ENCODE assay signal across 8 cellular contexts in genomic region chr12:57242329-57242690, GRCh38. TPM values are rescaled to one million over a fixed set of nuclear protein-coding genes. Genes with fewer than 3 reads are reported as not detected.
DNase-seq lines count a peak whose midpoint lies in the region; ATAC-seq and TF ChIP-seq lines count a peak whose summit lies in the region.

No MANE protein-coding gene starts in this region.

- peaks cover 50 to 54% of the 10 kb centered on the region in 2 donors for H3K27me3 Mint-ChIP-seq in stimulated activated naive B cell treated with anti-CD40 and anti-IgM and Interleukin-4, amounts not matched to agents 10 μg/mL and 1 μg/mL and 100 μg/mL, for 72 hours

- 0% methylated on average over 4 of the region's 18 CpGs for WGBS in SK-N-SH (ENCODE audit: low lambda C conversion rate)

- intact Hi-C loops in left ventricle myocardium superior (cut with micrococcal nuclease), result no loop called here

- DNase-seq in SK-N-SH (peak; percentile 64), left ventricle myocardium superior (peak; percentile 79)
- no peak for DNase-seq in stimulated activated naive B cell treated with anti-CD40 and anti-IgM and Interleukin-4, amounts not matched to agents 10 μg/mL and 1 μg/mL and 100 μg/mL, for 72 hours

- no peaks in the 10 kb centered on the region for H3K79me2 ChIP-seq in SK-N-SH (ENCODE audit: insufficient read depth)
- H3K79me2 ChIP-seq in OCI-LY1 (ENCODE audit: insufficient read depth, low read length), result no peaks in the 10 kb centered on the region

- H3K4me2 ChIP-seq in SK-N-SH, result peak overlapping the region; percentile 96
- H3K4me2 ChIP-seq in OCI-LY1 (ENCODE audit: low read length), result peak overlapping the region; percentile 78

- peaks cover 14% of the 10 kb centered on the region for H3F3A ChIP-seq in SK-N-SH (replicated peaks; ENCODE audit: insufficient read depth)
- H3F3A ChIP-seq in OCI-LY1 (ENCODE audit: insufficient read depth, low read length), result no peaks in the 10 kb centered on the region

- H3K36me3 ChIP-seq in SK-N-SH (replicated peaks in 1 of 2; ENCODE audit: control insufficient read depth in 1 of 2, insufficient read depth in 2 of 2, low read length in 1 of 2) (peaks cover 0 to 3% of the 10 kb centered on the region in 2 experiments), OCI-LY1 (ENCODE audit: insufficient read depth, low read length) (no peaks in the 10 kb centered on the region)

- H3K9me3 ChIP-seq in SK-N-SH (no peaks in the 10 kb centered on the region), OCI-LY1 (ENCODE audit: low read length) (no peaks in the 10 kb centered on the region)

- ATAC-seq in SK-N-SH treated with all-trans-retinoic acid at 6 μM for 48 hours, result no peak
- peak; percentile 43 for ATAC-seq in left ventricle myocardium superior
- no peak for ATAC-seq in stimulated activated naive B cell treated with anti-CD40 and anti-IgM and Interleukin-4, amounts not matched to agents 10 μg/mL and 1 μg/mL and 100 μg/mL, for 72 hours (replicated peaks)
- no peak for ATAC-seq in HG02870 (IDR thresholded peaks at IDR 0.05; ENCODE audit: unreplicated experiment)
- no peak for ATAC-seq in HG03159 (IDR thresholded peaks at IDR 0.05; ENCODE audit: unreplicated experiment)
- no peak for ATAC-seq in GM18502 (IDR thresholded peaks at IDR 0.05; ENCODE audit: poor library complexity, unreplicated experiment)

- no peaks in the 10 kb centered on the region for H3K9me3 Mint-ChIP-seq in stimulated activated naive B cell treated with anti-CD40 and anti-IgM and Interleukin-4, amounts not matched to agents 10 μg/mL and 1 μg/mL and 100 μg/mL, for 72 hours

- TF ChIP-seq EP300 in SK-N-SH (IDR thresholded peaks at IDR 0.05; ENCODE audit: borderline replicate concordance in 1 of 2, low read depth in 1 of 2, low read length in 1 of 2), result no peak

- H3K4me1 Mint-ChIP-seq in stimulated activated naive B cell treated with anti-CD40 and anti-IgM and Interleukin-4, amounts not matched to agents 10 μg/mL and 1 μg/mL and 100 μg/mL, for 72 hours, result peaks cover 49 to 71% of the 10 kb centered on the region in 2 donors

- TF ChIP-seq CTCF in SK-N-SH (IDR thresholded peaks at IDR 0.05) (no peak), OCI-LY1 (IDR thresholded peaks at IDR 0.05; ENCODE audit: low read length) (no peak)

- H3K27ac Mint-ChIP-seq in stimulated activated naive B cell treated with anti-CD40 and anti-IgM and Interleukin-4, amounts not matched to agents 10 μg/mL and 1 μg/mL and 100 μg/mL, for 72 hours, result peak overlapping the region; percentile 52

- TF ChIP-seq RAD21 in SK-N-SH (IDR thresholded peaks at IDR 0.05; ENCODE audit: low read length), result no peak

- H3K4me1 ChIP-seq in SK-N-SH (ENCODE audit: control insufficient read depth in 1 of 2, insufficient read depth in 2 of 2, low read depth in 1 of 2, low read length in 1 of 2), result peaks cover 23 to 46% of the 10 kb centered on the region in 2 experiments; a peak in 2 of 4 replicates
- H3K4me1 ChIP-seq in OCI-LY1 (ENCODE audit: insufficient read depth, low read length, severe bottlenecking), result peaks cover 61% of the 10 kb centered on the region

- H3K4me3 ChIP-seq in SK-N-SH (ENCODE audit: low read depth in 2 of 2, low read length in 1 of 2), result peak overlapping the region; percentile 40 to 58; a peak in 1 of 4 replicates
- H3K4me3 ChIP-seq in OCI-LY1 (ENCODE audit: low read depth, low read length, poor library complexity, severe bottlenecking), result peak overlapping the region; percentile 61

- H3K4me3 Mint-ChIP-seq in stimulated activated naive B cell treated with anti-CD40 and anti-IgM and Interleukin-4, amounts not matched to agents 10 μg/mL and 1 μg/mL and 100 μg/mL, for 72 hours, result peak overlapping the region; percentile 75 to 79

- no peak overlapping the region for H3K27ac ChIP-seq in SK-N-SH (ENCODE audit: low read depth in 2 of 2, low read length in 1 of 2)
- peak overlapping the region; percentile 93 for H3K27ac ChIP-seq in OCI-LY1 (ENCODE audit: low read depth, low read length, poor library complexity, severe bottlenecking)

- H3K27me3 ChIP-seq in SK-N-SH (ENCODE audit: insufficient read depth) (peaks cover 19% of the 10 kb centered on the region; the same call in 1 of the 2 replicates), OCI-LY1 (ENCODE audit: insufficient read depth, low read length) (no peaks in the 10 kb centered on the region)

- CTCF ChIA-PET in SK-N-SH (lab: Yijun Ruan, JAX), result interaction anchor here (0.8 to 31.5 kb wide), 26 partner anchors 10 to 601 kb away, joined by 3 to 937 read pairs (median 6); partner anchors contain the start of genes GLI1, INHBE, MARS1 and NXPH4

- peaks cover 0 to 8% of the 10 kb centered on the region in 2 donors for H3K36me3 Mint-ChIP-seq in stimulated activated naive B cell treated with anti-CD40 and anti-IgM and Interleukin-4, amounts not matched to agents 10 μg/mL and 1 μg/mL and 100 μg/mL, for 72 hours

- no peaks in the 10 kb centered on the region for H4K20me1 ChIP-seq in SK-N-SH (ENCODE audit: insufficient read depth)
- H4K20me1 ChIP-seq in OCI-LY1 (ENCODE audit: insufficient read depth, low read length), result no peaks in the 10 kb centered on the region

- H2AFZ ChIP-seq in SK-N-SH (ENCODE audit: low read depth) (no peak overlapping the region), OCI-LY1 (ENCODE audit: low read length) (no peak overlapping the region)

- H3K9me2 ChIP-seq in SK-N-SH (no peaks in the 10 kb centered on the region), OCI-LY1 (ENCODE audit: low read depth, low read length) (no peaks in the 10 kb centered on the region)

- H3K9ac ChIP-seq in SK-N-SH (no peak overlapping the region), OCI-LY1 (ENCODE audit: low read length) (peak overlapping the region; percentile 79)

- POLR2A ChIA-PET in SK-N-SH (lab: Yijun Ruan, JAX), result interaction anchor here (0.6 to 5.6 kb wide), 3 partner anchors 12 to 1272 kb away, joined by 3 to 43 read pairs (median 3); partner anchors contain the start of gene SHMT2

TF ChIP-seq in SK-N-SH, 30 proteins besides CTCF, POLR2A, EP300 and RAD21 (continues in another document):
- no peak for TF ChIP-seq ZBTB33 (IDR thresholded peaks at IDR 0.05; ENCODE audit: borderline replicate concordance, low read depth)
- no peak for TF ChIP-seq NRF1 (IDR thresholded peaks at IDR 0.05; ENCODE audit: low read depth, low read length)
- TF ChIP-seq GATA2 (CRISPR knock-in tag; IDR thresholded peaks at IDR 0.05), result no peak
- TF ChIP-seq RCOR1 (IDR thresholded peaks at IDR 0.05; ENCODE audit: low read length), result no peak
- no peak for TF ChIP-seq RFX5 (IDR thresholded peaks at IDR 0.05; ENCODE audit: low read length)
- no peak for TF ChIP-seq RXRA (IDR thresholded peaks at IDR 0.05; ENCODE audit: borderline replicate concordance, low read depth)
- TF ChIP-seq TAF1 (IDR thresholded peaks at IDR 0.05; ENCODE audit: borderline replicate concordance, low read depth, low read length), result no peak
- TF ChIP-seq NFIC (IDR thresholded peaks at IDR 0.05; ENCODE audit: borderline replicate concordance), result no peak

TF ChIP-seq in SK-N-SH treated with all-trans-retinoic acid at 6 μM for 48 hours, 23 proteins besides CTCF, POLR2A, EP300 and RAD21:
- TF ChIP-seq PATZ1 (CRISPR knock-in tag; IDR thresholded peaks at IDR 0.05; ENCODE audit: borderline replicate concordance), result no peak
- TF ChIP-seq SNAI2 (CRISPR knock-in tag; IDR thresholded peaks at IDR 0.05), result no peak

RNA-seq across cellular contexts. Expression of gene STAC3, which starts 8.7 kb away (rescaled TPM):
- polyA plus RNA-seq in SK-N-SH (2012; rRNA removed), result 0.63 and 0.76 TPM in 2 replicates
- 0.38 and 0.51 TPM in 2 replicates for polyA plus RNA-seq in SK-N-SH (2012; cell fraction: cytosol; rRNA removed)
- polyA plus RNA-seq in SK-N-SH (2012; cell fraction: nucleus; rRNA removed), result 5.4 and 7.1 TPM in 2 replicates
- total RNA-seq in left ventricle myocardium superior, result 1.4 TPM

RNA-seq across cellular contexts. Expression of gene SHMT2, which starts 12.8 kb away (rescaled TPM):
- polyA plus RNA-seq in SK-N-SH (2012; rRNA removed), result 181 and 204 TPM in 2 replicates
- polyA plus RNA-seq in SK-N-SH (2012; cell fraction: cytosol; rRNA removed), result 86.1 and 133 TPM in 2 replicates
- polyA plus RNA-seq in SK-N-SH (2012; cell fraction: nucleus; rRNA removed), result 206 and 207 TPM in 2 replicates
- 33.4 TPM for total RNA-seq in left ventricle myocardium superior

RNA-seq across cellular contexts. Expression of gene NXPH4, which starts 25.7 kb away (rescaled TPM):
- 0.18 and 0.31 TPM in 2 replicates for polyA plus RNA-seq in SK-N-SH (2012; rRNA removed)
- polyA plus RNA-seq in SK-N-SH (2012; cell fraction: cytosol; rRNA removed), result 0.12 and 0.24 TPM in 2 replicates
- 0.25 and 0.45 TPM in 2 replicates for polyA plus RNA-seq in SK-N-SH (2012; cell fraction: nucleus; rRNA removed)
- total RNA-seq in left ventricle myocardium superior, result 1.8 TPM
